Comparison of ENCODE assay signal across 14 cellular contexts in genomic region chr1:89904219-89904980, GRCh38.
DNase-seq lines count a peak whose midpoint lies in the region; ATAC-seq and TF ChIP-seq lines count a peak whose summit lies in the region.
"Had no signal": no experiment of that assay in that cellular context is flagged by ENCODE, and none has a peak within 500 bp of the region (broad histone marks: within the 10 kb centered on the region; RNA-seq: fewer than 3 reads in every experiment).

No MANE protein-coding gene starts in this region.

- no peaks in the 10 kb centered on the region for H3K36me3 Mint-ChIP-seq in nephron (ENCODE audit: low read depth)
- H3K36me3 Mint-ChIP-seq in CD4-positive, alpha-beta T cell (ENCODE audit: low read depth): peaks cover 58% of the 10 kb centered on the region
- peaks cover 12% of the 10 kb centered on the region for H3K36me3 Mint-ChIP-seq in activated naive CD4-positive, alpha-beta T cell treated with anti-CD3 and anti-CD28 coated beads, Interleukin-2, amount 10 ng/mL, durations not matched to agents 7 days and 5 days

- ATAC-seq in CD4-positive, alpha-beta T cell (ENCODE audit: poor library complexity): no peak
- ATAC-seq: activated CD4-positive, CD25-positive, alpha-beta regulatory T cell treated with anti-CD3 and anti-CD28 coated beads, Interleukin-2, amount 50 U/mL, for 24 hours; CD8-positive, alpha-beta T cell had no signal

- intact Hi-C loops in CD4-positive, alpha-beta T cell (cut with DNase I, micrococcal nuclease): no loop called here

- CTCF ChIA-PET in CD4-positive, alpha-beta T cell (lab: Charles Lee): interaction anchor here (1.2 to 1.6 kb wide), 2 partner anchors 61 to 100 kb away, joined by 4 read pairs; no protein-coding TSS in a partner anchor
- CTCF ChIA-PET in activated naive CD4-positive, alpha-beta T cell treated with anti-CD3 and anti-CD28 coated beads, Interleukin-2, amount 10 ng/mL, durations not matched to agents 7 days and 5 days (lab: Charles Lee): no interaction called here

- H3K4me3 Mint-ChIP-seq in nephron: no peak overlapping the region
- no peak overlapping the region for H3K4me3 Mint-ChIP-seq in CD4-positive, alpha-beta T cell
- no peak overlapping the region for H3K4me3 Mint-ChIP-seq in activated naive CD4-positive, alpha-beta T cell treated with anti-CD3 and anti-CD28 coated beads, Interleukin-2, amount 10 ng/mL, durations not matched to agents 7 days and 5 days
- H3K4me3 Mint-ChIP-seq: CD8-positive, alpha-beta T cell had no signal

- no peaks in the 10 kb centered on the region for H3K9me3 ChIP-seq in CD4-positive, alpha-beta T cell (ENCODE audit: control insufficient read depth, low read length)

- H3K9me3 Mint-ChIP-seq in nephron: no peaks in the 10 kb centered on the region
- no peaks in the 10 kb centered on the region for H3K9me3 Mint-ChIP-seq in CD4-positive, alpha-beta T cell
- no peaks in the 10 kb centered on the region for H3K9me3 Mint-ChIP-seq in activated naive CD4-positive, alpha-beta T cell treated with anti-CD3 and anti-CD28 coated beads, Interleukin-2, amount 10 ng/mL, durations not matched to agents 7 days and 5 days
- H3K9me3 Mint-ChIP-seq: CD8-positive, alpha-beta T cell had no signal

- peak; percentile 23 for DNase-seq in ELF-1 (ENCODE audit: low read depth, low spot score)
- peak; percentile 18 for DNase-seq in MV-4-11 (lab: John Stamatoyannopoulos, UW)
- DNase-seq in dermis blood vessel endothelial cell: peak; percentile 69
- DNase-seq in CD4-positive, alpha-beta T cell: no peak
- DNase-seq in activated naive CD4-positive, alpha-beta T cell treated with anti-CD3 and anti-CD28 coated beads, Interleukin-2, amount 10 ng/mL, durations not matched to agents 7 days and 5 days: no peak
- DNase-seq in stimulated activated naive CD4-positive, alpha-beta T cell (lab: John Stamatoyannopoulos, UW): no peak
- DNase-seq in GM20000 (ENCODE audit: low spot score): no peak
- DNase-seq: anterior cingulate cortex; CD8-positive, alpha-beta T cell; hippocampal formation; NCI-H446; SHP77 had no signal

- H3K4me1 Mint-ChIP-seq in nephron: peaks cover 47% of the 10 kb centered on the region
- peaks cover 90% of the 10 kb centered on the region for H3K4me1 Mint-ChIP-seq in CD4-positive, alpha-beta T cell (ENCODE audit: low read depth)
- peaks cover 22% of the 10 kb centered on the region for H3K4me1 Mint-ChIP-seq in activated naive CD4-positive, alpha-beta T cell treated with anti-CD3 and anti-CD28 coated beads, Interleukin-2, amount 10 ng/mL, durations not matched to agents 7 days and 5 days

- TF ChIP-seq CTCF in nephron (IDR thresholded peaks at IDR 0.05; ENCODE audit: unreplicated experiment in 3 of 3): no peak
- no peak for TF ChIP-seq CTCF in CD4-positive, alpha-beta T cell (IDR thresholded peaks at IDR 0.05)
- TF ChIP-seq CTCF in GM20000 (IDR thresholded peaks at IDR 0.05; ENCODE audit: extremely low read depth, missing control alignments): no peak

- peak overlapping the region; percentile 40 to 57 (median 56) for H3K27ac Mint-ChIP-seq in nephron
- H3K27ac Mint-ChIP-seq in CD4-positive, alpha-beta T cell: no peak overlapping the region
- H3K27ac Mint-ChIP-seq in activated naive CD4-positive, alpha-beta T cell treated with anti-CD3 and anti-CD28 coated beads, Interleukin-2, amount 10 ng/mL, durations not matched to agents 7 days and 5 days: no peak overlapping the region
- H3K27ac Mint-ChIP-seq: CD8-positive, alpha-beta T cell had no signal

- peaks cover 3% of the 10 kb centered on the region for H3K27me3 Mint-ChIP-seq in nephron (ENCODE audit: low read depth)
- H3K27me3 Mint-ChIP-seq in CD4-positive, alpha-beta T cell: no peaks in the 10 kb centered on the region
- H3K27me3 Mint-ChIP-seq in activated naive CD4-positive, alpha-beta T cell treated with anti-CD3 and anti-CD28 coated beads, Interleukin-2, amount 10 ng/mL, durations not matched to agents 7 days and 5 days: no peaks in the 10 kb centered on the region

- H3K27ac ChIP-seq in CD4-positive, alpha-beta T cell (ENCODE audit: low read depth, low read length): no peak overlapping the region

- POLR2A ChIA-PET in CD4-positive, alpha-beta T cell (lab: Charles Lee): interaction anchor here (0.9 kb wide), 1 partner anchor 61 kb away, joined by 3 read pairs; no protein-coding TSS in a partner anchor

- no peaks in the 10 kb centered on the region for H3K27me3 ChIP-seq in CD4-positive, alpha-beta T cell (ENCODE audit: control insufficient read depth, insufficient read depth, low read length)

Comparison
In these comparisons a context has a peak if more than half of its experiments do, and no peak if none do; other contexts are left out.
1. DNase-seq: peak in ELF-1 (single experiment), MV-4-11 (single experiment) and dermis blood vessel endothelial cell (single experiment); none in CD4-positive, alpha-beta T cell (0 of 10), activated naive CD4-positive, alpha-beta T cell treated with anti-CD3 and anti-CD28 coated beads, Interleukin-2, amount 10 ng/mL, durations not matched to agents 7 days and 5 days (single experiment), stimulated activated naive CD4-positive, alpha-beta T cell (0 of 6) and GM20000 (single experiment).
2. H3K27ac Mint-ChIP-seq: peak in nephron (3 of 3); none in CD4-positive, alpha-beta T cell (single experiment) and activated naive CD4-positive, alpha-beta T cell treated with anti-CD3 and anti-CD28 coated beads, Interleukin-2, amount 10 ng/mL, durations not matched to agents 7 days and 5 days (single experiment).